8 cellular contexts compared by ENCODE assay signal in the genomic region with DNA sequence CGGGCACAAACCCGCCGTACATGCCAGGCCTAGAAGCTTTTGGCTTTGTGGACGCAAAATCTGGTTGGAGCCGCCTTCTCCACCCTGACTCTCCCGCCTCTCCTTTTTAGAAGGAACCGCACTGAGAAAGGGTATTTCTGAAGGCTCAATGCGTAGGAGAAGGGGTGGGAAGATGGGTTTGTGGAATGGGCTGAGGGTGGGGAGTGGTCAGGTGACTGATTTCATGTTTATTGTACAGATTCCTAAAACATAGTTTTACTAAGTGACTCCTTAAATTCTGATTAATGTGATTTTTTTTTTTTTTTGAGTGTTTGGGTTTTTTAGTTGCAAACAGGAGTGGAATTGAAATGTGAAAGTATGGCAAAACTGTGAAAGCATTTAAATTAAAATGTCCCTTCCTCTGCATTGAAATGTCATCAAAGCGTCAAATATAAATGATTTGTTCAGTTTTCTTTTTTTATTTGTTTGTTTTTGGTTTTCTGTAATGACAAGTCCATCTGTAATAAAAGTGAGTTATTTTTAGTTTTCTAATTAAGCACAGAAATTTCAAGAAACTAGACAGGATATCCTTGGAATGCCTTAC. TPM values are rescaled to one million over a fixed set of nuclear protein-coding genes. Genes with fewer than 3 reads are reported as not detected.
DNase-seq lines count a peak whose midpoint lies in the region; ATAC-seq and TF ChIP-seq lines count a peak whose summit lies in the region.

No MANE protein-coding gene starts in this region.

- peaks cover 53 to 69% (median 61%) of the 10 kb centered on the region in 10 experiments for H3K4me1 ChIP-seq in BLaER1 treated with 17β-estradiol and CSF1 and Interleukin-3, amounts not matched to agents 10 nM and 100 nM
- H3K4me1 ChIP-seq in Loucy (ENCODE audit: insufficient read depth, low read length, poor library complexity, severe bottlenecking) = peaks cover 41% of the 10 kb centered on the region

- peaks cover 41% of the 10 kb centered on the region for H3K4me1 Mint-ChIP-seq in nephron

- H3K36me3 Mint-ChIP-seq in nephron (ENCODE audit: low read depth) = peaks cover 13% of the 10 kb centered on the region

- peak overlapping the region; percentile 71 to 98 (median 92) for H3K4me3 ChIP-seq in BLaER1 treated with 17β-estradiol and CSF1 and Interleukin-3, amounts not matched to agents 10 nM and 100 nM
- H3K4me3 ChIP-seq in Loucy (ENCODE audit: low read length, poor library complexity, severe bottlenecking) (peak overlapping the region; percentile 84), dorsolateral prefrontal cortex (peak overlapping the region; percentile 63 to 98 (median 92))

- peaks cover 19 to 32% (median 29%) of the 10 kb centered on the region in 11 experiments for H4K20me1 ChIP-seq in BLaER1 treated with 17β-estradiol and CSF1 and Interleukin-3, amounts not matched to agents 10 nM and 100 nM
- H4K20me1 ChIP-seq in Loucy (ENCODE audit: insufficient read depth, low read length, poor library complexity, severe bottlenecking) = peaks cover 18% of the 10 kb centered on the region

- intact Hi-C loops in dorsolateral prefrontal cortex (cut with DNase I) = loop anchor here in 1 of 2 donors (1.0 to 10.0 kb wide), 3 partner anchors 51 to 287 kb away; partner anchors contain the start of gene NME1

- 0 out of 2 replicates have a peak, but pooled peaks cover 5% of the 10 kb centered on the region for H3F3A ChIP-seq in Loucy (ENCODE audit: low read depth)

- TF ChIP-seq CTCF in Loucy (conservative IDR thresholded peaks at IDR 0.05; ENCODE audit: low read length) = no peak
- TF ChIP-seq CTCF in dorsolateral prefrontal cortex (IDR thresholded peaks at IDR 0.05 in 54 of 56, conservative IDR thresholded peaks at IDR 0.05 in 2 of 56; ENCODE audit: low read depth in 1 of 56, partially characterized antibody in 56 of 56) = peak in 1 of 56 donors; percentile 10
- no peak for TF ChIP-seq CTCF in nephron (IDR thresholded peaks at IDR 0.05; ENCODE audit: unreplicated experiment in 3 of 3)

- peaks cover 27% of the 10 kb centered on the region for H3K79me2 ChIP-seq in Loucy (ENCODE audit: insufficient read depth, low read length)

- peak overlapping the region; percentile 94 to 97 (median 97) for H3K27ac Mint-ChIP-seq in nephron

- no peaks in the 10 kb centered on the region for H3K9me3 Mint-ChIP-seq in nephron

- peak overlapping the region; percentile 86 to 98 (median 94) for H3K27ac ChIP-seq in BLaER1 treated with 17β-estradiol and CSF1 and Interleukin-3, amounts not matched to agents 10 nM and 100 nM
- H3K27ac ChIP-seq in dorsolateral prefrontal cortex = peak overlapping the region; percentile 98 to 100 (median 100)

- peak overlapping the region; percentile 86 to 96 (median 90) for H3K4me3 Mint-ChIP-seq in nephron

- H3K9me2 ChIP-seq in Loucy (replicated peaks; ENCODE audit: low read depth, low read length) = no peaks in the 10 kb centered on the region

- H3K27me3 Mint-ChIP-seq in nephron (ENCODE audit: low read depth) = no peaks in the 10 kb centered on the region

- DNase-seq in dorsolateral prefrontal cortex (no peak), GM19238 (ENCODE audit: insufficient read length, low spot score) (no peak), activated gamma-delta T cell (lab: John Stamatoyannopoulos, UW) (no peak)

- H3K4me2 ChIP-seq in BLaER1 treated with 17β-estradiol and CSF1 and Interleukin-3, amounts not matched to agents 10 nM and 100 nM = peak overlapping the region; percentile 87 to 97 (median 90)
- peak overlapping the region; percentile 84 for H3K4me2 ChIP-seq in Loucy (ENCODE audit: low read depth, low read length, poor library complexity, severe bottlenecking)

- peak overlapping the region; percentile 85 to 97 (median 95) for H3K9ac ChIP-seq in BLaER1 treated with 17β-estradiol and CSF1 and Interleukin-3, amounts not matched to agents 10 nM and 100 nM
- peak overlapping the region; percentile 92 for H3K9ac ChIP-seq in Loucy (ENCODE audit: low read depth, low read length, poor library complexity, severe bottlenecking)

- no peak for ATAC-seq in GM18502 (IDR thresholded peaks at IDR 0.05; ENCODE audit: poor library complexity, unreplicated experiment)
- no peak for ATAC-seq in GM21529 (IDR thresholded peaks at IDR 0.05; ENCODE audit: unreplicated experiment)

- peak overlapping the region; percentile 69 for H2AFZ ChIP-seq in Loucy (ENCODE audit: low read length)

- H3K36me3 ChIP-seq in BLaER1 treated with 17β-estradiol and CSF1 and Interleukin-3, amounts not matched to agents 10 nM and 100 nM = peaks cover 3 to 10% (median 8%) of the 10 kb centered on the region in 11 experiments; a peak in 20 of 22 replicates
- H3K36me3 ChIP-seq in Loucy (ENCODE audit: insufficient read depth, low read length) = no peaks in the 10 kb centered on the region

- no peaks in the 10 kb centered on the region for H3K27me3 ChIP-seq in BLaER1 treated with 17β-estradiol and CSF1 and Interleukin-3, amounts not matched to agents 10 nM and 100 nM
- H3K27me3 ChIP-seq in Loucy (ENCODE audit: insufficient read depth, low read length, poor library complexity, severe bottlenecking) (peaks cover 22% of the 10 kb centered on the region), dorsolateral prefrontal cortex (no peaks in the 10 kb centered on the region)

- no peaks in the 10 kb centered on the region for H3K9me3 ChIP-seq in BLaER1 treated with 17β-estradiol and CSF1 and Interleukin-3, amounts not matched to agents 10 nM and 100 nM (replicated peaks in 1 of 11)
- H3K9me3 ChIP-seq in Loucy (ENCODE audit: insufficient read depth, low read depth, low read length) = no peaks in the 10 kb centered on the region

RNA-seq across cellular contexts. Expression of gene TOB1, which starts 1.8 kb away (rescaled TPM):
- 10 to 100 TPM; 41.0 to 97.0 (median 58.6) TPM for total RNA-seq in dorsolateral prefrontal cortex

RNA-seq across cellular contexts. Expression of gene WFIKKN2, which starts 32.6 kb away (rescaled TPM):
- 10 to 100 TPM in 1 of 120 experiments, 1 to 10 TPM in 40, under 1 TPM in 79; 0.27 to 16.6 (median 0.80) TPM for total RNA-seq in dorsolateral prefrontal cortex
